ENCODE assay signal across 8 cellular contexts in the genomic region with DNA sequence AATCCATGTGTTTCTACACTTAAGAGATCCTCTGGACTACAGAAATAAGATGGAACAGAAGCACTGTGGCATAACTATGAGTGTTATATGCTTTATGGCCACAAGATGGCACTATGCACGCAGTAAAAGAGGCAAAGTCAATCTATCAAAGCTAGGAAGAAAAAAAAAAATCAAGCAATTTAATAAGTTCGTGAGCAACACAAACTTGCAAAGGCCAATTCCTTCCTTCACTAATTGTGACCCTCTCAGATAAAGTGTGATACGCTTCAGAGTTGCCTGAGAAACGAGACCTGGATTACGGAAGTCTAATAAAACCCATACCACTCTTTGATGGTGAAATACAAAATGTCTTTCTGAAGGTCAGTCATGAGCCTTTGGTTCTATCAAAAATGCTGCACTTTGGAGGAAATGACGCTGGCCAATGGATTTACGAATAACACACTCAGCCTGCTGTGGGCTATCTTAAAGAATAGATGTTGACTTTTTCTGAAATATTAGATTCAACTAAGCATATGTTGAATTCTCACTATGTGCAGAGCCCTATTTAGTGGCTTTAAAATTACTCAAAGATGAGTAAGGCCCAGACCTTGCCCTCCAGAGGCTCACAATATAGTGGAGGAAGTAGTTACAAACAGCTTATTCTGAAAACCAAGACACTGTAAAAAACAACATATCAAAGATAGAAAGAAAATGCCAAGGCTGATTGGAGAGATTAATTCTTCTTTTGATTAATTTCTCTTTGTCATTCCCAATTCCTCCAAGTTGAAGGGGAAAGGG. TPM values are rescaled to one million over a fixed set of nuclear protein-coding genes. Genes with fewer than 3 reads are reported as not detected.
A peak's percentile ranks its signal among the peaks of the same experiment; 100 is the strongest.
DNase-seq lines count a peak whose midpoint lies in the region; ATAC-seq and TF ChIP-seq lines count a peak whose summit lies in the region.

No MANE protein-coding gene starts in this region.

- H3K27ac ChIP-seq in right lobe of liver: no peak overlapping the region

- intact Hi-C loops in right lobe of liver (cut with DNase I): no loop called here

- TF ChIP-seq CTCF in right lobe of liver (IDR thresholded peaks at IDR 0.05): peak; percentile 84 to 92 (median 89)

- peak; percentile 79 for ATAC-seq in GM21526 (IDR thresholded peaks at IDR 0.05; ENCODE audit: low FRiP score, unreplicated experiment)
- peak; percentile 78 to 87 (median 84) for ATAC-seq in right lobe of liver
- peak; percentile 64 for ATAC-seq in stimulated activated naive CD8-positive, alpha-beta T cell treated with anti-CD3 and anti-CD28 coated beads, Interleukin-15, amount 100 ng/mL, for 72 hours

- H3K4me1 Mint-ChIP-seq in stimulated activated naive CD8-positive, alpha-beta T cell treated with anti-CD3 and anti-CD28 coated beads, Interleukin-15, amount 100 ng/mL, for 72 hours: no peaks in the 10 kb centered on the region

- H3K9me3 Mint-ChIP-seq in stimulated activated naive CD8-positive, alpha-beta T cell treated with anti-CD3 and anti-CD28 coated beads, Interleukin-15, amount 100 ng/mL, for 72 hours: no peaks in the 10 kb centered on the region

- H3K27me3 Mint-ChIP-seq in stimulated activated naive CD8-positive, alpha-beta T cell treated with anti-CD3 and anti-CD28 coated beads, Interleukin-15, amount 100 ng/mL, for 72 hours: peaks cover 28% of the 10 kb centered on the region

- peak; percentile 22 for DNase-seq in NCI-H187 treated with DMSO at 0.1 percent for 48 hours (lab: John Stamatoyannopoulos, UW)
- no peak for DNase-seq in NCI-H187 (lab: John Stamatoyannopoulos, UW)
- DNase-seq in M059J (ENCODE audit: low read depth): peak; percentile 60
- peak; percentile 80 for DNase-seq in SK-MEL-5 (ENCODE audit: low read depth, low spot score)
- DNase-seq in dedifferentiated amniotic fluid mesenchymal stem cell (ENCODE audit: extremely low spot score): peak; percentile 72
- no peak for DNase-seq in right lobe of liver
- peak; percentile 31 to 41 for DNase-seq in stimulated activated naive CD8-positive, alpha-beta T cell treated with anti-CD3 and anti-CD28 coated beads, Interleukin-15, amount 100 ng/mL, for 72 hours

- 9% methylated on average over 7 of the region's 7 CpGs for WGBS in right lobe of liver (ENCODE audit: insufficient coverage, low coverage, low lambda C conversion rate, missing lambda C conversion rate)

- H3K4me3 Mint-ChIP-seq in stimulated activated naive CD8-positive, alpha-beta T cell treated with anti-CD3 and anti-CD28 coated beads, Interleukin-15, amount 100 ng/mL, for 72 hours: no peak overlapping the region

- H3K36me3 ChIP-seq in right lobe of liver: no peaks in the 10 kb centered on the region

- H3K4me3 ChIP-seq in right lobe of liver: no peak overlapping the region

- no peaks in the 10 kb centered on the region for H3K9me3 ChIP-seq in right lobe of liver

- H3K27ac Mint-ChIP-seq in stimulated activated naive CD8-positive, alpha-beta T cell treated with anti-CD3 and anti-CD28 coated beads, Interleukin-15, amount 100 ng/mL, for 72 hours: no peak overlapping the region

- peaks cover 0 to 33% (median 10%) of the 10 kb centered on the region in 4 donors for H3K4me1 ChIP-seq in right lobe of liver

- in situ Hi-C loops in SK-MEL-5 (cut with HindIII; ENCODE audit: low pct_unique_long_range_greater_than_20kb, low sequenced_read_pairs): no loop called here

- no peak for TF ChIP-seq POLR2A in right lobe of liver (IDR thresholded peaks at IDR 0.05)

- H3K27me3 ChIP-seq in right lobe of liver: no peaks in the 10 kb centered on the region

RNA-seq across cellular contexts. Expression of a gene that starts 35.5 kb away (rescaled TPM):
- not detected in 2 replicates for total RNA-seq in M059J (2014; rRNA removed; shearing (Covaris generic))
- 0.16 and 0.18 TPM in 2 replicates for total RNA-seq in SK-MEL-5 (2014; rRNA removed; shearing (Covaris generic))
- polyA plus RNA-seq in SK-MEL-5 (2015; cell fraction: cytosol; rRNA removed): 0.20 TPM in 1 of 2 replicates, not detected in the other
- polyA plus RNA-seq in SK-MEL-5 (2015; cell fraction: nucleus; rRNA removed): not detected in 2 replicates
- total RNA-seq in right lobe of liver: 1,000 to 10,000 TPM; 1,281 to 4,774 (median 2,625) TPM

RNA-seq across cellular contexts. Expression of a gene that starts 58.2 kb away (rescaled TPM):
- 0.34 TPM in 1 of 2 replicates, not detected in the other for total RNA-seq in M059J (2014; rRNA removed; shearing (Covaris generic))
- 42.4 and 46.0 TPM in 2 replicates for total RNA-seq in SK-MEL-5 (2014; rRNA removed; shearing (Covaris generic))
- 54.2 and 72.5 TPM in 2 replicates for polyA plus RNA-seq in SK-MEL-5 (2015; cell fraction: cytosol; rRNA removed)
- 11.5 and 11.8 TPM in 2 replicates for polyA plus RNA-seq in SK-MEL-5 (2015; cell fraction: nucleus; rRNA removed)
- total RNA-seq in right lobe of liver: 10 to 100 TPM in 5 of 6 experiments, 1 to 10 TPM in 1; 9.8 to 27.0 (median 16.4) TPM

Comparison
In these comparisons a context has a peak if more than half of its experiments do, and no peak if none do; other contexts are left out.
1. DNase-seq: peak in NCI-H187 treated with DMSO at 0.1 percent for 48 hours (single experiment), M059J (single experiment), SK-MEL-5 (single experiment), dedifferentiated amniotic fluid mesenchymal stem cell (single experiment) and stimulated activated naive CD8-positive, alpha-beta T cell treated with anti-CD3 and anti-CD28 coated beads, Interleukin-15, amount 100 ng/mL, for 72 hours (2 of 2); none in NCI-H187 (0 of 2) and right lobe of liver (0 of 3).
2. RNA of a gene that starts 35.5 kb away (total RNA-seq): 1,281 to 4,774 TPM in right lobe of liver; 0.16 to 0.18 TPM in SK-MEL-5 and not detected in M059J; every median in the first group is over 1,000 times any median in the second.
3. Peak in every context shown above with its lines, with median percentiles within 50 percentile points of each other: ATAC-seq.